ENCODE assay signal across 12 cellular contexts in genomic region chr14:101858791-101859537, GRCh38.
DNase-seq lines count a peak whose midpoint lies in the region; ATAC-seq and TF ChIP-seq lines count a peak whose summit lies in the region.
"Had no signal": no experiment of that assay in that cellular context is flagged by ENCODE, and none has a peak within 500 bp of the region (broad histone marks: within the 10 kb centered on the region; RNA-seq: fewer than 3 reads in every experiment).

No MANE protein-coding gene starts in this region.

- intact Hi-C loops in activated naive CD4-positive, alpha-beta T cell treated with anti-CD3 and anti-CD28 coated beads for 36 hours (cut with micrococcal nuclease): loop anchor here (1.0 kb wide), 1 partner anchor 17 kb away; no protein-coding TSS in a partner anchor

- ATAC-seq in stimulated activated naive CD8-positive, alpha-beta T cell treated with anti-CD3 and anti-CD28 coated beads, Interleukin-15, amount 100 ng/mL, for 72 hours: peak; percentile 48
- no peak for ATAC-seq in GM19035 (IDR thresholded peaks at IDR 0.05; ENCODE audit: unreplicated experiment)
- no peak for ATAC-seq in GM21619 (IDR thresholded peaks at IDR 0.05; ENCODE audit: unreplicated experiment)
- ATAC-seq in GM21723 (IDR thresholded peaks at IDR 0.05; ENCODE audit: unreplicated experiment): no peak
- ATAC-seq: pancreas had no signal

- H3K27me3 Mint-ChIP-seq in activated naive CD4-positive, alpha-beta T cell treated with anti-CD3 and anti-CD28 coated beads for 36 hours (ENCODE audit: low read depth): no peaks in the 10 kb centered on the region
- no peaks in the 10 kb centered on the region for H3K27me3 Mint-ChIP-seq in activated naive CD4-positive, alpha-beta T cell treated with anti-CD3 and anti-CD28 coated beads, Interleukin-2, amount 10 ng/mL, durations not matched to agents 7 days and 5 days
- no peaks in the 10 kb centered on the region for H3K27me3 Mint-ChIP-seq in stimulated activated naive CD8-positive, alpha-beta T cell treated with anti-CD3 and anti-CD28 coated beads, Interleukin-15, amount 100 ng/mL, for 72 hours

- DNase-seq in activated naive CD4-positive, alpha-beta T cell treated with anti-CD3 and anti-CD28 coated beads for 36 hours: no peak
- no peak for DNase-seq in activated naive CD4-positive, alpha-beta T cell treated with anti-CD3 and anti-CD28 coated beads, Interleukin-2, amount 10 ng/mL, durations not matched to agents 7 days and 5 days
- peak; percentile 60 for DNase-seq in NCI-H510A treated with DMSO at 0.1 percent for 48 hours (lab: John Stamatoyannopoulos, UW)
- peak in 1 of 2 donors; percentile 64 for DNase-seq in cardiac muscle cell (ENCODE audit: low read depth in 1 of 2, low spot score in 1 of 2)
- DNase-seq in stimulated activated naive CD8-positive, alpha-beta T cell treated with anti-CD3 and anti-CD28 coated beads, Interleukin-15, amount 100 ng/mL, for 72 hours: no peak
- DNase-seq: kidney; pancreas; stimulated activated CD4-positive, alpha-beta T cell treated with anti-CD3 and anti-CD28 coated beads, Interleukin-4, amount 100 ng/mL, for 4 hours had no signal

- H3K9me3 Mint-ChIP-seq in activated naive CD4-positive, alpha-beta T cell treated with anti-CD3 and anti-CD28 coated beads for 36 hours: no peaks in the 10 kb centered on the region
- H3K9me3 Mint-ChIP-seq in activated naive CD4-positive, alpha-beta T cell treated with anti-CD3 and anti-CD28 coated beads, Interleukin-2, amount 10 ng/mL, durations not matched to agents 7 days and 5 days: no peaks in the 10 kb centered on the region
- no peaks in the 10 kb centered on the region for H3K9me3 Mint-ChIP-seq in stimulated activated naive CD8-positive, alpha-beta T cell treated with anti-CD3 and anti-CD28 coated beads, Interleukin-15, amount 100 ng/mL, for 72 hours

- H3K9me3 ChIP-seq in cardiac muscle cell (ENCODE audit: low read depth): no peaks in the 10 kb centered on the region
- H3K9me3 ChIP-seq: pancreas, thoracic aorta had no signal

- H3K27ac Mint-ChIP-seq in activated naive CD4-positive, alpha-beta T cell treated with anti-CD3 and anti-CD28 coated beads for 36 hours: peak overlapping the region; percentile 85
- H3K27ac Mint-ChIP-seq in activated naive CD4-positive, alpha-beta T cell treated with anti-CD3 and anti-CD28 coated beads, Interleukin-2, amount 10 ng/mL, durations not matched to agents 7 days and 5 days: no peak overlapping the region
- H3K27ac Mint-ChIP-seq in stimulated activated naive CD8-positive, alpha-beta T cell treated with anti-CD3 and anti-CD28 coated beads, Interleukin-15, amount 100 ng/mL, for 72 hours: peak overlapping the region; percentile 39 to 94

- H3K4me1 Mint-ChIP-seq in activated naive CD4-positive, alpha-beta T cell treated with anti-CD3 and anti-CD28 coated beads for 36 hours (ENCODE audit: low read depth): peaks cover 70% of the 10 kb centered on the region
- peaks cover 41% of the 10 kb centered on the region for H3K4me1 Mint-ChIP-seq in activated naive CD4-positive, alpha-beta T cell treated with anti-CD3 and anti-CD28 coated beads, Interleukin-2, amount 10 ng/mL, durations not matched to agents 7 days and 5 days
- peaks cover 80% of the 10 kb centered on the region for H3K4me1 Mint-ChIP-seq in stimulated activated naive CD8-positive, alpha-beta T cell treated with anti-CD3 and anti-CD28 coated beads, Interleukin-15, amount 100 ng/mL, for 72 hours

- peaks cover 9% of the 10 kb centered on the region for H3K4me1 ChIP-seq in cardiac muscle cell (ENCODE audit: low read depth)

- H3K4me3 Mint-ChIP-seq in activated naive CD4-positive, alpha-beta T cell treated with anti-CD3 and anti-CD28 coated beads for 36 hours: peak overlapping the region; percentile 41
- no peak overlapping the region for H3K4me3 Mint-ChIP-seq in activated naive CD4-positive, alpha-beta T cell treated with anti-CD3 and anti-CD28 coated beads, Interleukin-2, amount 10 ng/mL, durations not matched to agents 7 days and 5 days
- peak overlapping the region; percentile 40 to 56 for H3K4me3 Mint-ChIP-seq in stimulated activated naive CD8-positive, alpha-beta T cell treated with anti-CD3 and anti-CD28 coated beads, Interleukin-15, amount 100 ng/mL, for 72 hours

- no peaks in the 10 kb centered on the region for H3K36me3 ChIP-seq in cardiac muscle cell
- H3K36me3 ChIP-seq: pancreas had no signal

- CTCF ChIA-PET in activated naive CD4-positive, alpha-beta T cell treated with anti-CD3 and anti-CD28 coated beads for 36 hours (lab: Charles Lee): no interaction called here
- CTCF ChIA-PET in activated naive CD4-positive, alpha-beta T cell treated with anti-CD3 and anti-CD28 coated beads, Interleukin-2, amount 10 ng/mL, durations not matched to agents 7 days and 5 days (lab: Charles Lee): no interaction called here

- peaks cover 26% of the 10 kb centered on the region for H3K36me3 Mint-ChIP-seq in activated naive CD4-positive, alpha-beta T cell treated with anti-CD3 and anti-CD28 coated beads for 36 hours (ENCODE audit: low read depth)
- H3K36me3 Mint-ChIP-seq in activated naive CD4-positive, alpha-beta T cell treated with anti-CD3 and anti-CD28 coated beads, Interleukin-2, amount 10 ng/mL, durations not matched to agents 7 days and 5 days: peaks cover 61% of the 10 kb centered on the region

- peak overlapping the region; percentile 60 for H3K27ac ChIP-seq in cardiac muscle cell
- H3K27ac ChIP-seq: pancreas, thoracic aorta had no signal

- TF ChIP-seq CTCF in cardiac muscle cell (IDR thresholded peaks at IDR 0.05; ENCODE audit: low read depth, low read length): no peak

- no peaks in the 10 kb centered on the region for H3K27me3 ChIP-seq in cardiac muscle cell
- H3K27me3 ChIP-seq: pancreas had no signal

- H3K4me3 ChIP-seq in cardiac muscle cell: no peak overlapping the region
- H3K4me3 ChIP-seq: pancreas, thoracic aorta had no signal
